In genomic region chr9:69877852-69878507, GRCh38 we compare ENCODE assay signal across 1 cellular context.
TF ChIP-seq lines count a peak whose summit lies in the region.

No MANE protein-coding gene starts in this region.

TF ChIP-seq in GM23338, 12 proteins besides CTCF, POLR2A, EP300 and RAD21 (continued from another document):
- no peak for TF ChIP-seq REST (IDR thresholded peaks at IDR 0.05; ENCODE audit: unreplicated experiment)
- no peak for TF ChIP-seq ZNF114 (CRISPR knock-in tag; IDR thresholded peaks at IDR 0.05)
- no peak for TF ChIP-seq EZH2 (IDR thresholded peaks at IDR 0.05; ENCODE audit: low read depth, unreplicated experiment)
- no peak for TF ChIP-seq JUNB (IDR thresholded peaks at IDR 0.05; ENCODE audit: unreplicated experiment)
- TF ChIP-seq POLR2AphosphoS5 (IDR thresholded peaks at IDR 0.05; ENCODE audit: low read depth), result no peak
- TF ChIP-seq EZH2phosphoT487 (IDR thresholded peaks at IDR 0.05; ENCODE audit: unreplicated experiment), result no peak
